34 cellular contexts compared by ENCODE assay signal in genomic region chr17:71553381-71553780, GRCh38.
"Had no signal": no experiment of that assay in that cellular context is flagged by ENCODE, and none has a peak within 500 bp of the region (broad histone marks: within the 10 kb centered on the region; RNA-seq: fewer than 3 reads in every experiment).

No MANE protein-coding gene starts in this region.

- H3K4me1 ChIP-seq: adrenal gland, ascending aorta had no signal

- DNase-seq: activated B cell treated with CpG ODN at 0.5 μM for 24 hours; activated CD4-positive, alpha-beta memory T cell treated with anti-CD3 and anti-CD28 coated beads for 36 hours; activated CD4-positive, alpha-beta T cell treated with anti-CD3 and anti-CD28 coated beads for 4 hours; activated CD4-positive, alpha-beta T cell treated with anti-CD3 and anti-CD28 coated beads, Interleukin-2, amount 10 ng/mL, durations not matched to agents 24 days and 14 days; activated CD4-positive, alpha-beta T cell treated with anti-CD3 and anti-CD28 coated beads, Interleukin-2, amount 50 U/mL, for 1 hour; activated CD4-positive, alpha-beta T cell treated with anti-CD3 and anti-CD28 coated beads, Interleukin-2, amount 50 U/mL, for 4 hours; activated CD4-positive, CD25-positive, alpha-beta regulatory T cell treated with anti-CD3 and anti-CD28 coated beads, Interleukin-2, amount 50 U/mL, for 72 hours; activated CD8-positive, alpha-beta memory T cell treated with anti-CD3 and anti-CD28 coated beads, Interleukin-2, amount 50 U/mL, for 4 hours; activated CD8-positive, alpha-beta T cell treated with anti-CD3 and anti-CD28 coated beads for 36 hours; activated effector memory CD4-positive, alpha-beta T cell treated with anti-CD3 and anti-CD28 coated beads, Interleukin-2, amount 50 U/mL, for 16 hours; activated gamma-delta T cell treated with Interleukin-2 at 50 U/mL for 16 hours; activated naive CD4-positive, alpha-beta T cell; activated naive CD4-positive, alpha-beta T cell treated with anti-CD3 and anti-CD28 coated beads for 36 hours; activated naive CD4-positive, alpha-beta T cell treated with anti-CD3 and anti-CD28 coated beads, Interleukin-2, amount 50 U/mL, for 16 hours; activated naive CD8-positive, alpha-beta T cell treated with anti-CD3 and anti-CD28 coated beads for 36 hours; activated T-cell treated with anti-CD3 and anti-CD28 coated beads for 4 hours; activated T-cell treated with anti-CD3 and anti-CD28 coated beads, Interleukin-2, amount 50 U/mL, for 1 hour; activated T-cell treated with anti-CD3 and anti-CD28 coated beads, Interleukin-2, amount 50 U/mL, for 4 hours; activated T-cell treated with anti-CD3 and anti-CD28 coated beads, Interleukin-2, amount 50 U/mL, for 72 hours; adrenal gland; amygdala; anterior cingulate cortex; caudate nucleus; cerebellar nuclear complex; T-helper 1 cell; T-helper 2 cell; T-helper 9 cell had no signal

- H3K9me3 ChIP-seq: adrenal gland, ascending aorta had no signal

- H3K4me3 ChIP-seq: adrenal gland, ascending aorta, cardiac muscle cell had no signal

- H3K27me3 ChIP-seq: ascending aorta, cardiac muscle cell had no signal

- H3K36me3 ChIP-seq: adrenal gland, ascending aorta, cardiac muscle cell had no signal

- ATAC-seq: activated CD8-positive, alpha-beta T cell treated with anti-CD3 and anti-CD28 coated beads for 36 hours; activated naive CD4-positive, alpha-beta T cell treated with anti-CD3 and anti-CD28 coated beads, Interleukin-2, amount 50 U/mL, for 72 hours; activated T-cell treated with anti-CD3 and anti-CD28 coated beads, Interleukin-2, amount 50 U/mL, for 4 hours; activated T-cell treated with anti-CD3 and anti-CD28 coated beads, Interleukin-2, amount 50 U/mL, for 72 hours; activated T-helper 17 cell treated with anti-CD3 and anti-CD28 coated beads, Interleukin-2, amount 50 U/mL, for 72 hours had no signal

- H3K27ac ChIP-seq: adrenal gland, ascending aorta, cardiac muscle cell, VCaP had no signal

- FAIRE-seq: bronchial epithelial cell, TTC549 had no signal
